In genomic region chr11:82703796-82704195, GRCh38 we compare ENCODE assay signal across 1 cellular context.
TF ChIP-seq lines count a peak whose summit lies in the region.

No MANE protein-coding gene starts in this region.

TF ChIP-seq in K562, 482 proteins besides CTCF, POLR2A, EP300 and RAD21:
- TF ChIP-seq PKNOX1 (IDR thresholded peaks at IDR 0.05) (peak; percentile 77), ZNF551 (CRISPR knock-in tag; IDR thresholded peaks at IDR 0.05) (no peak)
